In the genomic region with DNA sequence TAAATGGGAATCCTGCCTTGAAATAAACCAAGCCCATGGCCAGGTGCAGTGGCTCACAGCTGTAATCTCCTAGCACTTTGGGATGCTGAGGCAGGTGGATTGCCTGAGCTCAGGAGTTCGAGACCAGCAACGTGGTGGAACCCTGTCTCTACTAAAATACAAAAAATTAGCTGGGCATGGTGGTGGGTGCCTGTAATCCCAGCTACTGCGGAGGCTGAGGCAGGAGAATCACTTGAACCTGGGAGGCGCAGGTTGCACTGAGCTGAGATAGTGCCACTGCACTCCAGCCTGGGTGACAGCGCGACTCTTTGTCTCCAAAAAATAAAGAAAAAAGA, we compare ENCODE assay signal across 10 cellular contexts. TPM values are rescaled to one million over a fixed set of nuclear protein-coding genes. Genes with fewer than 3 reads are reported as not detected.
DNase-seq lines count a peak whose midpoint lies in the region; ATAC-seq and TF ChIP-seq lines count a peak whose summit lies in the region.
"Not testable (repeated sequence)": the region's sequence is repeated elsewhere in the genome, so short reads cannot be mapped to it uniquely, and the experiment has no call there.
"Had no signal": no experiment of that assay in that cellular context is flagged by ENCODE, and none has a peak within 500 bp of the region (broad histone marks: within the 10 kb centered on the region; RNA-seq: fewer than 3 reads in every experiment).

No MANE protein-coding gene starts in this region.

- H3K4me2 ChIP-seq in hepatocyte (peak overlapping the region; percentile 58), osteoblast (ENCODE audit: insufficient read depth, low read length) (peak overlapping the region; percentile 21)

- H3K4me1 Mint-ChIP-seq in Calu3 (ENCODE audit: low read depth, unreplicated experiment): peaks cover 64% of the 10 kb centered on the region
- peaks cover 61% of the 10 kb centered on the region for H3K4me1 Mint-ChIP-seq in activated CD4-positive, alpha-beta memory T cell treated with anti-CD3 and anti-CD28 coated beads for 36 hours (ENCODE audit: low read depth)

- H3K9me3 Mint-ChIP-seq in Calu3 (ENCODE audit: low read depth, unreplicated experiment); activated CD4-positive, alpha-beta memory T cell treated with anti-CD3 and anti-CD28 coated beads for 36 hours: not testable (repeated sequence)

- TSS peak; percentile 61 for BruUV-seq in Calu3 (replicated peaks; lab: Mats Ljungman, UMichigan)

- H3K4me1 ChIP-seq in hepatocyte (ENCODE audit: insufficient read depth) (peaks cover 48% of the 10 kb centered on the region), osteoblast (ENCODE audit: insufficient read depth, low read length) (peaks cover 26% of the 10 kb centered on the region), upper lobe of left lung (peaks cover 75 to 99% (median 89%) of the 10 kb centered on the region in 4 donors)

- in situ Hi-C loops in brain microvascular endothelial cell (cut with HindIII; ENCODE audit: low pct_ligation_motif_present, low sequenced_read_pairs): not testable (repeated sequence)

- H3K4me3 ChIP-seq in brain microvascular endothelial cell (ENCODE audit: low read depth, low read length); hepatocyte; osteoblast (ENCODE audit: insufficient read depth, low read length); upper lobe of left lung: not testable (repeated sequence)

- TF ChIP-seq CTCF in Calu3 (IDR thresholded peaks at IDR 0.05; ENCODE audit: unreplicated experiment); brain microvascular endothelial cell (IDR thresholded peaks at IDR 0.05; ENCODE audit: low read depth, low read length, missing control alignments); hepatocyte (IDR thresholded peaks at IDR 0.05; ENCODE audit: poor library complexity); osteoblast (IDR thresholded peaks at IDR 0.05; ENCODE audit: extremely low read depth, low read depth, low read length); upper lobe of left lung (IDR thresholded peaks at IDR 0.05): not testable (repeated sequence)

- CTCF ChIA-PET in Calu3 (lab: Charles Lee): interaction anchor here (0.6 to 2.0 kb wide), 7 partner anchors 10 to 501 kb away, joined by 3 to 22 read pairs (median 4); no protein-coding TSS in a partner anchor
- CTCF ChIA-PET in activated CD4-positive, alpha-beta memory T cell treated with anti-CD3 and anti-CD28 coated beads for 36 hours (lab: Charles Lee): interaction anchor here (0.7 to 10.9 kb wide), 3 partner anchors 17 to 136 kb away, joined by 3 to 175 read pairs (median 3); no protein-coding TSS in a partner anchor

- not testable (repeated sequence) for ATAC-seq in upper lobe of left lung (ENCODE audit: low FRiP score in 2 of 2)

- not testable (repeated sequence) for H3K27me3 Mint-ChIP-seq in Calu3 (ENCODE audit: unreplicated experiment); activated CD4-positive, alpha-beta memory T cell treated with anti-CD3 and anti-CD28 coated beads for 36 hours

- peaks cover 20% of the 10 kb centered on the region for H3K36me3 ChIP-seq in brain microvascular endothelial cell (replicated peaks)
- not testable (repeated sequence) for H3K36me3 ChIP-seq in hepatocyte (replicated peaks; ENCODE audit: insufficient read depth, low read depth)
- peaks cover 13% of the 10 kb centered on the region for H3K36me3 ChIP-seq in osteoblast (ENCODE audit: insufficient read depth, low read length)
- H3K36me3 ChIP-seq in upper lobe of left lung: peaks cover 11 to 44% (median 20%) of the 10 kb centered on the region in 4 donors

- H3K36me3 Mint-ChIP-seq in Calu3 (ENCODE audit: insufficient read depth, unreplicated experiment): peaks cover 62% of the 10 kb centered on the region
- peaks cover 63% of the 10 kb centered on the region for H3K36me3 Mint-ChIP-seq in activated CD4-positive, alpha-beta memory T cell treated with anti-CD3 and anti-CD28 coated beads for 36 hours

- H3K79me2 ChIP-seq in hepatocyte (peaks cover 72% of the 10 kb centered on the region), osteoblast (ENCODE audit: insufficient read depth, low read length) (peaks cover 52% of the 10 kb centered on the region)

- POLR2A ChIA-PET in activated CD4-positive, alpha-beta memory T cell treated with anti-CD3 and anti-CD28 coated beads for 36 hours (lab: Charles Lee): interaction anchor here (0.6 kb wide), 1 partner anchor 263 kb away, joined by 3 read pairs; the partner anchor contains the start of gene USF2

- H3K9me2 ChIP-seq in hepatocyte (replicated peaks; ENCODE audit: insufficient read depth): not testable (repeated sequence)

- H3K27ac Mint-ChIP-seq in Calu3 (ENCODE audit: unreplicated experiment): peak overlapping the region; percentile 90
- peak overlapping the region; percentile 25 for H3K27ac Mint-ChIP-seq in activated CD4-positive, alpha-beta memory T cell treated with anti-CD3 and anti-CD28 coated beads for 36 hours

- not testable (repeated sequence) for H3K27me3 ChIP-seq in brain microvascular endothelial cell (replicated peaks); hepatocyte; osteoblast (ENCODE audit: insufficient read depth, low read length); upper lobe of left lung

- peak overlapping the region; percentile 46 for H3K4me3 Mint-ChIP-seq in Calu3 (ENCODE audit: low read depth, unreplicated experiment)
- H3K4me3 Mint-ChIP-seq in activated CD4-positive, alpha-beta memory T cell treated with anti-CD3 and anti-CD28 coated beads for 36 hours: not testable (repeated sequence)

- intact Hi-C loops in Calu3 (cut with micrococcal nuclease; ENCODE audit: unreplicated experiment): loop anchor here (10.0 kb wide), 1 partner anchor 81 kb away; the partner anchor contains the start of gene ZNF30
- intact Hi-C loops in activated CD4-positive, alpha-beta memory T cell treated with anti-CD3 and anti-CD28 coated beads for 36 hours (cut with micrococcal nuclease): not testable (repeated sequence)

- not testable (repeated sequence) for TF ChIP-seq EP300 in upper lobe of left lung (IDR thresholded peaks at IDR 0.05)

- H4K20me1 ChIP-seq in hepatocyte (ENCODE audit: insufficient read depth, poor library complexity, severe bottlenecking): peaks cover 38% of the 10 kb centered on the region
- peaks cover 52% of the 10 kb centered on the region for H4K20me1 ChIP-seq in osteoblast (ENCODE audit: insufficient read depth, low read length)

- DNase-seq in Calu3; activated CD4-positive, alpha-beta memory T cell treated with anti-CD3 and anti-CD28 coated beads for 36 hours; brain microvascular endothelial cell; hepatocyte (ENCODE audit: low spot score); upper lobe of left lung: not testable (repeated sequence)
- peak; percentile 29 for DNase-seq in osteoblast (ENCODE audit: insufficient read length, low spot score, missing footprints)

- peak overlapping the region; percentile 30 for H3K27ac ChIP-seq in brain microvascular endothelial cell
- H3K27ac ChIP-seq in hepatocyte: peak overlapping the region; percentile 90
- peak overlapping the region; percentile 54 for H3K27ac ChIP-seq in osteoblast (ENCODE audit: low read depth, low read length)
- H3K27ac ChIP-seq in upper lobe of left lung: peak overlapping the region; percentile 79 to 99 (median 85)

- not testable (repeated sequence) for H2AFZ ChIP-seq in hepatocyte; osteoblast (ENCODE audit: low read length)

- not testable (repeated sequence) for H3K9me3 ChIP-seq in hepatocyte (ENCODE audit: low read depth); osteoblast (ENCODE audit: low read depth, low read length); upper lobe of left lung

- 71% methylated on average over 6 of the region's 6 CpGs for WGBS in hepatocyte (ENCODE audit: low lambda C conversion rate, missing lambda C conversion rate)
- WGBS in upper lobe of left lung, 2 donors: 67 to 79% methylated on average over 5 to 6 of the region's 6 CpGs

- not testable (repeated sequence) for TF ChIP-seq POLR2A in upper lobe of left lung (IDR thresholded peaks at IDR 0.05)

RNA-seq across cellular contexts. Expression of gene GRAMD1A, which starts 5.9 kb away (rescaled TPM):
- 114 and 126 TPM in 2 replicates for total RNA-seq in Calu3 (2022)
- 100 to 1,000 TPM; 204 to 223 TPM for total RNA-seq in activated CD4-positive, alpha-beta memory T cell treated with anti-CD3 and anti-CD28 coated beads for 36 hours
- total RNA-seq in hepatocyte: 34.8 and 35.4 TPM in 2 replicates
- polyA plus RNA-seq in hepatocyte: 80.2 and 92.4 TPM in 2 replicates
- total RNA-seq in osteoblast: 29.7 and 33.6 TPM in 2 replicates
- total RNA-seq in upper lobe of left lung: 100 to 1,000 TPM in 4 of 6 donors, 10 to 100 TPM in 2; 85.1 to 206 (median 119) TPM

RNA-seq across cellular contexts. Expression of gene SCN1B, which starts 24.3 kb away (rescaled TPM):
- total RNA-seq in Calu3 (2022) (1.4 and 2.1 TPM in 2 replicates), hepatocyte (0.20 and 0.60 TPM in 2 replicates), osteoblast (4.7 and 5.6 TPM in 2 replicates), upper lobe of left lung (10 to 100 TPM in 1 of 6 donors, 1 to 10 TPM in 5; 2.9 to 13.1 (median 6.9) TPM)
- total RNA-seq in activated CD4-positive, alpha-beta memory T cell treated with anti-CD3 and anti-CD28 coated beads for 36 hours: 1 to 10 TPM; 1.1 to 1.6 TPM
- 2.5 and 3.1 TPM in 2 replicates for polyA plus RNA-seq in hepatocyte

RNA-seq across cellular contexts. Expression of gene HPN, which starts 35.5 kb away (rescaled TPM):
- total RNA-seq in Calu3 (2022) (1.4 and 2.2 TPM in 2 replicates), hepatocyte (150 and 162 TPM in 2 replicates), osteoblast (under 0.01 and 0.29 TPM in 2 replicates), upper lobe of left lung (10 to 100 TPM; 15.9 to 54.5 (median 41.1) TPM)
- under 1 TPM in 1 of 2 experiments, not detected in 1; 0.21 TPM for total RNA-seq in activated CD4-positive, alpha-beta memory T cell treated with anti-CD3 and anti-CD28 coated beads for 36 hours
- polyA plus RNA-seq in hepatocyte: 206 and 241 TPM in 2 replicates
- total RNA-seq: activated naive CD4-positive, alpha-beta T cell treated with anti-CD3 and anti-CD28 coated beads for 36 hours; fibroblast of villous mesenchyme; osteocyte; RPMI7951 had no signal

RNA-seq across cellular contexts. Expression of gene ZNF792, which starts 41.9 kb away (rescaled TPM):
- total RNA-seq in Calu3 (2022) (9.1 and 9.3 TPM in 2 replicates), hepatocyte (9.5 and 10.6 TPM in 2 replicates), osteoblast (6.2 TPM in 2 replicates), upper lobe of left lung (10 to 100 TPM in 3 of 6 donors, 1 to 10 TPM in 3; 8.3 to 14.5 (median 9.8) TPM)
- total RNA-seq in activated CD4-positive, alpha-beta memory T cell treated with anti-CD3 and anti-CD28 coated beads for 36 hours: 1 to 10 TPM; 6.4 to 6.9 TPM
- 3.5 and 3.6 TPM in 2 replicates for polyA plus RNA-seq in hepatocyte

Comparison
In these comparisons a context has a peak if more than half of its experiments do, and no peak if none do; other contexts are left out.
1. H3K27ac ChIP-seq: peak in every context shown above with its lines; median percentile 90 in hepatocyte; 85 in upper lobe of left lung; 54 in osteoblast; 30 in brain microvascular endothelial cell.